Comparison of ENCODE assay signal across 14 cellular contexts in genomic region chr14:65470404-65470880, GRCh38. TPM values are rescaled to one million over a fixed set of nuclear protein-coding genes. Genes with fewer than 3 reads are reported as not detected.
A peak's percentile ranks its signal among the peaks of the same experiment; 100 is the strongest.
DNase-seq lines count a peak whose midpoint lies in the region; ATAC-seq and TF ChIP-seq lines count a peak whose summit lies in the region.
"Had no signal": no experiment of that assay in that cellular context is flagged by ENCODE, and none has a peak within 500 bp of the region (broad histone marks: within the 10 kb centered on the region; RNA-seq: fewer than 3 reads in every experiment).

No MANE protein-coding gene starts in this region.

- H3K27me3 ChIP-seq in stomach, result no peaks in the 10 kb centered on the region
- H3K27me3 ChIP-seq: ascending aorta, transverse colon had no signal

- peaks cover 0 to 14% (median 2%) of the 10 kb centered on the region in 4 donors for H3K36me3 ChIP-seq in stomach
- H3K36me3 ChIP-seq: ascending aorta, transverse colon had no signal

- H3K4me1 ChIP-seq in stomach, result peaks cover 0 to 42% (median 24%) of the 10 kb centered on the region in 4 donors
- H3K4me1 ChIP-seq: ascending aorta, transverse colon had no signal

- WGBS in stomach, 5 donors, result 84 to 100% (median 84%) methylated on average over 6 to 13 of the region's 13 CpGs

- TF ChIP-seq POLR2A in stomach (IDR thresholded peaks at IDR 0.05), result no peak

- peak; percentile 39 for ATAC-seq in activated CD8-positive, alpha-beta T cell treated with anti-CD3 and anti-CD28 coated beads for 36 hours
- ATAC-seq in activated CD8-positive, alpha-beta T cell treated with anti-CD3 and anti-CD28 coated beads, Interleukin-2, amount 10 ng/mL, durations not matched to agents 7 days and 5 days, result no peak
- ATAC-seq in HG02884 (IDR thresholded peaks at IDR 0.05; ENCODE audit: unreplicated experiment), result peak; percentile 20
- ATAC-seq in activated T-helper 17 cell treated with anti-CD3 and anti-CD28 coated beads, Interleukin-2, amount 50 U/mL, for 72 hours (replicated peaks), result peak; percentile 15
- peak; percentile 64 for ATAC-seq in stimulated activated naive CD8-positive, alpha-beta T cell treated with anti-CD3 and anti-CD28 coated beads, Interleukin-15, amount 100 ng/mL, for 72 hours

- POLR2A ChIA-PET in activated CD8-positive, alpha-beta T cell treated with anti-CD3 and anti-CD28 coated beads for 36 hours (lab: Charles Lee), result no interaction called here
- POLR2A ChIA-PET in activated CD8-positive, alpha-beta T cell treated with anti-CD3 and anti-CD28 coated beads, Interleukin-2, amount 10 ng/mL, durations not matched to agents 7 days and 5 days (lab: Charles Lee), result interaction anchor here (0.6 kb wide), 1 partner anchor 1610 kb away, joined by 3 read pairs; no protein-coding TSS in a partner anchor

- no peak overlapping the region for H3K4me3 Mint-ChIP-seq in activated CD8-positive, alpha-beta T cell treated with anti-CD3 and anti-CD28 coated beads for 36 hours
- H3K4me3 Mint-ChIP-seq in activated CD8-positive, alpha-beta T cell treated with anti-CD3 and anti-CD28 coated beads, Interleukin-2, amount 10 ng/mL, durations not matched to agents 7 days and 5 days, result no peak overlapping the region
- no peak overlapping the region for H3K4me3 Mint-ChIP-seq in activated T-helper 17 cell treated with anti-CD3 and anti-CD28 coated beads, Interleukin-2, amount 50 U/mL, for 72 hours
- H3K4me3 Mint-ChIP-seq in stimulated activated naive CD8-positive, alpha-beta T cell treated with anti-CD3 and anti-CD28 coated beads, Interleukin-15, amount 100 ng/mL, for 72 hours, result peak overlapping the region in 1 of 2 donors; percentile 15

- H3K9me3 Mint-ChIP-seq in activated CD8-positive, alpha-beta T cell treated with anti-CD3 and anti-CD28 coated beads for 36 hours, result no peaks in the 10 kb centered on the region
- no peaks in the 10 kb centered on the region for H3K9me3 Mint-ChIP-seq in activated CD8-positive, alpha-beta T cell treated with anti-CD3 and anti-CD28 coated beads, Interleukin-2, amount 10 ng/mL, durations not matched to agents 7 days and 5 days (ENCODE audit: insufficient read depth)
- no peaks in the 10 kb centered on the region for H3K9me3 Mint-ChIP-seq in activated T-helper 17 cell treated with anti-CD3 and anti-CD28 coated beads, Interleukin-2, amount 50 U/mL, for 72 hours
- H3K9me3 Mint-ChIP-seq in stimulated activated naive CD8-positive, alpha-beta T cell treated with anti-CD3 and anti-CD28 coated beads, Interleukin-15, amount 100 ng/mL, for 72 hours, result no peaks in the 10 kb centered on the region

- TF ChIP-seq EP300 in stomach (IDR thresholded peaks at IDR 0.05), result no peak

- CTCF ChIA-PET in activated CD8-positive, alpha-beta T cell treated with anti-CD3 and anti-CD28 coated beads for 36 hours (lab: Charles Lee), result no interaction called here
- CTCF ChIA-PET in activated CD8-positive, alpha-beta T cell treated with anti-CD3 and anti-CD28 coated beads, Interleukin-2, amount 10 ng/mL, durations not matched to agents 7 days and 5 days (lab: Charles Lee), result no interaction called here

- no peak overlapping the region for H3K27ac Mint-ChIP-seq in activated CD8-positive, alpha-beta T cell treated with anti-CD3 and anti-CD28 coated beads for 36 hours
- no peak overlapping the region for H3K27ac Mint-ChIP-seq in activated CD8-positive, alpha-beta T cell treated with anti-CD3 and anti-CD28 coated beads, Interleukin-2, amount 10 ng/mL, durations not matched to agents 7 days and 5 days
- H3K27ac Mint-ChIP-seq in activated T-helper 17 cell treated with anti-CD3 and anti-CD28 coated beads, Interleukin-2, amount 50 U/mL, for 72 hours, result no peak overlapping the region
- H3K27ac Mint-ChIP-seq in stimulated activated naive CD8-positive, alpha-beta T cell treated with anti-CD3 and anti-CD28 coated beads, Interleukin-15, amount 100 ng/mL, for 72 hours, result no peak overlapping the region

- no peak for TF ChIP-seq CTCF in activated CD8-positive, alpha-beta T cell treated with anti-CD3 and anti-CD28 coated beads for 36 hours (IDR thresholded peaks at IDR 0.05)
- TF ChIP-seq CTCF in stomach (IDR thresholded peaks at IDR 0.05) (no peak), coronary artery (IDR thresholded peaks at IDR 0.05) (no peak)

- no peak overlapping the region for H3K27ac ChIP-seq in stomach
- no peak overlapping the region for H3K27ac ChIP-seq in coronary artery
- H3K27ac ChIP-seq: ascending aorta, transverse colon had no signal

- no peaks in the 10 kb centered on the region for H3K9me3 ChIP-seq in stomach
- H3K9me3 ChIP-seq: ascending aorta, transverse colon had no signal

- H3K4me3 ChIP-seq in stomach (no peak overlapping the region), coronary artery (no peak overlapping the region)
- H3K4me3 ChIP-seq: ascending aorta, transverse colon had no signal

- peaks cover 29% of the 10 kb centered on the region for H3K36me3 Mint-ChIP-seq in activated CD8-positive, alpha-beta T cell treated with anti-CD3 and anti-CD28 coated beads for 36 hours (ENCODE audit: low read depth)
- peaks cover 43% of the 10 kb centered on the region for H3K36me3 Mint-ChIP-seq in activated CD8-positive, alpha-beta T cell treated with anti-CD3 and anti-CD28 coated beads, Interleukin-2, amount 10 ng/mL, durations not matched to agents 7 days and 5 days (ENCODE audit: low read depth)
- H3K36me3 Mint-ChIP-seq in activated T-helper 17 cell treated with anti-CD3 and anti-CD28 coated beads, Interleukin-2, amount 50 U/mL, for 72 hours (ENCODE audit: low read depth), result peaks cover 44% of the 10 kb centered on the region

- no peaks in the 10 kb centered on the region for H3K27me3 Mint-ChIP-seq in activated CD8-positive, alpha-beta T cell treated with anti-CD3 and anti-CD28 coated beads for 36 hours
- H3K27me3 Mint-ChIP-seq in activated CD8-positive, alpha-beta T cell treated with anti-CD3 and anti-CD28 coated beads, Interleukin-2, amount 10 ng/mL, durations not matched to agents 7 days and 5 days (ENCODE audit: low read depth), result no peaks in the 10 kb centered on the region
- no peaks in the 10 kb centered on the region for H3K27me3 Mint-ChIP-seq in activated T-helper 17 cell treated with anti-CD3 and anti-CD28 coated beads, Interleukin-2, amount 50 U/mL, for 72 hours
- H3K27me3 Mint-ChIP-seq in stimulated activated naive CD8-positive, alpha-beta T cell treated with anti-CD3 and anti-CD28 coated beads, Interleukin-15, amount 100 ng/mL, for 72 hours, result no peaks in the 10 kb centered on the region

- no peak for DNase-seq in activated CD8-positive, alpha-beta T cell treated with anti-CD3 and anti-CD28 coated beads for 36 hours
- no peak for DNase-seq in activated CD8-positive, alpha-beta T cell treated with anti-CD3 and anti-CD28 coated beads, Interleukin-2, amount 10 ng/mL, durations not matched to agents 7 days and 5 days
- no peak for DNase-seq in stimulated activated naive CD8-positive, alpha-beta T cell treated with anti-CD3 and anti-CD28 coated beads, Interleukin-15, amount 100 ng/mL, for 72 hours
- DNase-seq in DMS53 treated with DMSO at 0.1 percent for 48 hours (lab: John Stamatoyannopoulos, UW; ENCODE audit: unreplicated experiment) (no peak), stomach (no peak), coronary artery (ENCODE audit: low spot score) (no peak)
- DNase-seq: 8988T; GDM1; NCI-H2029 treated with DMSO at 0.1 percent for 48 hours; stimulated activated CD4-positive, alpha-beta T cell treated with anti-CD3 and anti-CD28 coated beads, Interleukin-1b, Interleukin-23, amount 100 ng/mL, for 48 hours; transverse colon had no signal

- H3K4me1 Mint-ChIP-seq in activated CD8-positive, alpha-beta T cell treated with anti-CD3 and anti-CD28 coated beads for 36 hours (ENCODE audit: low read depth), result peaks cover 39% of the 10 kb centered on the region
- H3K4me1 Mint-ChIP-seq in activated CD8-positive, alpha-beta T cell treated with anti-CD3 and anti-CD28 coated beads, Interleukin-2, amount 10 ng/mL, durations not matched to agents 7 days and 5 days (ENCODE audit: low read depth), result peaks cover 28% of the 10 kb centered on the region
- peaks cover 30% of the 10 kb centered on the region for H3K4me1 Mint-ChIP-seq in activated T-helper 17 cell treated with anti-CD3 and anti-CD28 coated beads, Interleukin-2, amount 50 U/mL, for 72 hours
- peaks cover 64% of the 10 kb centered on the region for H3K4me1 Mint-ChIP-seq in stimulated activated naive CD8-positive, alpha-beta T cell treated with anti-CD3 and anti-CD28 coated beads, Interleukin-15, amount 100 ng/mL, for 72 hours

- intact Hi-C loops in activated CD8-positive, alpha-beta T cell treated with anti-CD3 and anti-CD28 coated beads for 36 hours (cut with micrococcal nuclease), result no loop called here
- intact Hi-C loops in stomach (cut with DNase I; ENCODE audit: low total_unique reads), result no loop called here

RNA-seq across cellular contexts. Expression of gene FUT8, which starts 57.9 kb away (rescaled TPM):
- total RNA-seq in activated CD8-positive, alpha-beta T cell treated with anti-CD3 and anti-CD28 coated beads for 36 hours, result 10 to 100 TPM; 55.7 to 61.0 TPM
- 100 to 1,000 TPM in 1 of 2 experiments, 10 to 100 TPM in 1; 99.2 to 101 TPM for total RNA-seq in activated CD8-positive, alpha-beta T cell treated with anti-CD3 and anti-CD28 coated beads, Interleukin-2, amount 10 ng/mL, durations not matched to agents 7 days and 5 days
- total RNA-seq in activated T-helper 17 cell treated with anti-CD3 and anti-CD28 coated beads, Interleukin-2, amount 50 U/mL, for 72 hours, result 10 to 100 TPM; 50.3 to 89.9 TPM
- total RNA-seq in stomach, result 100 to 1,000 TPM in 2 of 5 donors, 10 to 100 TPM in 3; 25.5 to 175 (median 95.5) TPM
- 10 to 100 TPM; 17.4 to 24.3 (median 20.0) TPM for polyA plus RNA-seq in stomach
